27 cellular contexts compared by ENCODE assay signal in the genomic region with DNA sequence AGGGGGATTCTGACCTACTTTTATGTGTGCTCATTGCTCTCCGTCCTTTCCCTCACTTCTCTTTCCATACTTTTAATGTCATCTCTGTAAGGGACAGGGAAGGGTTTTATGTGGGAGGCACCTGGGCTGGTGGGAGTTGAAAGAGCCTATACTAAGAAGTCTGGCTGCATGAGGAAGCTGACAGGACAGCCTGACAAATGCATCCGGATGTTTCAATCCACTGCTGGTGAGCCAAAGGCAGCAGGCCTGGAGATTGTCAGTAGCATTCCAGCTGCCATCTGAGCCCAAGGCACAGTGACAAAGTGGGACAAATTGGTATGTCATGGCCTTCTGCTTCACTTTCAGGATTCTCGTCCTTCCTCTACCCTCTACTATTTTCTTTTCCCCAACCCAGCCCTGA.
"Had no signal": no experiment of that assay in that cellular context is flagged by ENCODE, and none has a peak within 500 bp of the region (broad histone marks: within the 10 kb centered on the region; RNA-seq: fewer than 3 reads in every experiment).

No MANE protein-coding gene starts in this region.

- ATAC-seq: activated CD8-positive, alpha-beta T cell treated with anti-CD3 and anti-CD28 coated beads, Interleukin-2, amount 10 ng/mL, durations not matched to agents 7 days and 5 days; body of pancreas; PC-3 had no signal

- H3K36me3 ChIP-seq: breast epithelium, Peyer's patch had no signal

- DNase-seq: activated CD4-positive, alpha-beta T cell treated with anti-CD3 and anti-CD28 coated beads, Interleukin-2, amount 10 ng/mL, durations not matched to agents 7 days and 5 days; activated CD4-positive, alpha-beta T cell treated with anti-CD3 and anti-CD28 coated beads, Interleukin-2, amount 50 U/mL, for 48 hours; activated CD8-positive, alpha-beta T cell treated with anti-CD3 and anti-CD28 coated beads, Interleukin-2, amount 10 ng/mL, durations not matched to agents 7 days and 5 days; activated gamma-delta T cell; activated naive CD4-positive, alpha-beta T cell treated with Interleukin-2 at 50 U/mL for 16 hours; activated naive CD8-positive, alpha-beta T cell treated with anti-CD3 and anti-CD28 coated beads, Interleukin-2, amount 10 ng/mL, durations not matched to agents 7 days and 5 days; activated T-cell treated with anti-CD3 and anti-CD28 coated beads, Interleukin-2, amount 50 U/mL, for 24 hours; body of pancreas; Karpas-422; KBM-7; NCI-H1105; NCI-H1417 treated with DMSO at 0.1 percent for 48 hours; NCI-H1694; NCI-H1930; NCI-H2081 treated with DMSO at 0.1 percent for 48 hours; NCI-H226; NCI-H446 treated with DMSO at 0.1 percent for 48 hours; NCI-H524 treated with DMSO at 0.1 percent for 48 hours; NK-92 treated with Interleukin-12 subunit alpha and Interleukin-12 subunit beta, amount 100 ng/mL, for 24 hours; PC-3; Peyer's patch; RPMI8226; SIG-M5; T-helper 2 cell; T1000 had no signal

- H3K27ac ChIP-seq: body of pancreas, breast epithelium, Peyer's patch had no signal

- H3K4me1 ChIP-seq: body of pancreas, breast epithelium, Peyer's patch had no signal

- FAIRE-seq: astrocyte had no signal

- H3K9me3 ChIP-seq: body of pancreas, breast epithelium, Peyer's patch had no signal

- H3K4me3 ChIP-seq: body of pancreas, breast epithelium, Peyer's patch had no signal

- H3K27me3 ChIP-seq: body of pancreas, breast epithelium, Peyer's patch had no signal
